22 cellular contexts compared by ENCODE assay signal in the genomic region with DNA sequence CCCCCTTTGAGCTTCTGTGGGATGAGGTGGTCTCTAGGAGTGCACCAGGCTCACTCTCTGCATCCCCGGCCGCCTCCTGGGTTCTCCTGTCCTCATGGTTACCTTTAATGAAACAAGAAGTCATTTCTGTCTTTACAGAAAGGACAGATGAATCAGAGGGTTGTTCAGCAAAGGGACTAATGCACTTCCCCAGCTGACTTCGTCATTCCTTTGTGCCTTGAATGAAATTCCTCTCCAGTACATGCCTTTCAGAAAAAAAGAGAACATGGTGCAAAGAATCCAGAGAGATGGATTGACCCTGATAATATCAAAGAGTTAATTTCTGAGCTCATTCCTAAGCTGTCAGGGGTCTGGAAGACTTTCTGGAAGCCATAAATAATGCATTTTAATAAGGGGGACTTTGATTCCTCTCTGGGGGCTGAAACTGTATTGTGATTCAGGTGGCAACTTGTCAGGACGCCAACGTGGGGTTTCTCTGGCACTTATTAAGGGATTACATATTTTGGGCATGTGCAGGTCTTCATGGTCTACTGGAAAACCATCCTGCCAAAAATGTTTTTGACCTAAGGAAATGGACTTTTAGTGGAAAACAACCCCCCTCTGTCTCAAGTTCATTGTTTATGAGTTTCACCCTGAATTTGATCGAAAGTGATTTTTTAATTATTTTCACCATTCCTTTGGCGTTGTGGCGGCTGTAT.
"Had no signal": no experiment of that assay in that cellular context is flagged by ENCODE, and none has a peak within 500 bp of the region (broad histone marks: within the 10 kb centered on the region; RNA-seq: fewer than 3 reads in every experiment).

No MANE protein-coding gene starts in this region.

- DNase-seq: cortex of kidney; dorsolateral prefrontal cortex; effector CD8-positive, alpha-beta T cell; glutamatergic neuron; kidney; left colon; occipital lobe; psoas muscle; spleen; stimulated activated CD4-positive, alpha-beta T cell treated with anti-CD3 and anti-CD28 coated beads, Interleukin-15, amount 100 ng/mL, for 24 hours; stimulated activated CD4-positive, alpha-beta T cell treated with anti-CD3 and anti-CD28 coated beads, Interleukin-1b, Interleukin-23, amount 100 ng/mL, for 48 hours; stimulated activated CD4-positive, alpha-beta T cell treated with anti-CD3 and anti-CD28 coated beads, Interleukin-4, amount 100 ng/mL, for 24 hours; tibial artery; upper lobe of left lung; uterus had no signal

- H3K36me3 Mint-ChIP-seq: natural killer cell treated with Interleukin-12 subunit alpha and Interleukin-12 subunit beta and Interleukin-15 and Interleukin-18, amount 100 ng/mL, for 72 hours; stimulated activated memory B cell treated with anti-CD40 and anti-IgM and Interleukin-4, amounts not matched to agents 10 μg/mL and 1 μg/mL and 100 μg/mL, for 72 hours had no signal

- H3K9me3 Mint-ChIP-seq: natural killer cell treated with Interleukin-12 subunit alpha and Interleukin-12 subunit beta and Interleukin-15 and Interleukin-18, amount 100 ng/mL, for 72 hours; stimulated activated memory B cell treated with anti-CD40 and anti-IgM and Interleukin-4, amounts not matched to agents 10 μg/mL and 1 μg/mL and 100 μg/mL, for 72 hours; stimulated activated naive CD8-positive, alpha-beta T cell treated with anti-CD3 and anti-CD28 coated beads, Interleukin-15, Interleukin-2, amounts not matched to agents 100 ng/mL and 50 ng/mL, for 24 hours had no signal

- H3K27ac Mint-ChIP-seq: natural killer cell treated with Interleukin-12 subunit alpha and Interleukin-12 subunit beta and Interleukin-15 and Interleukin-18, amount 100 ng/mL, for 72 hours; stimulated activated memory B cell treated with anti-CD40 and anti-IgM and Interleukin-4, amounts not matched to agents 10 μg/mL and 1 μg/mL and 100 μg/mL, for 72 hours; stimulated activated naive CD8-positive, alpha-beta T cell treated with anti-CD3 and anti-CD28 coated beads, Interleukin-15, Interleukin-2, amounts not matched to agents 100 ng/mL and 50 ng/mL, for 24 hours had no signal

- H3K4me3 ChIP-seq: dorsolateral prefrontal cortex, esophagus muscularis mucosa, gastroesophageal sphincter, hepatocyte, psoas muscle, spleen, tibial artery, upper lobe of left lung, uterus had no signal

- H3K4me3 Mint-ChIP-seq: natural killer cell treated with Interleukin-12 subunit alpha and Interleukin-12 subunit beta and Interleukin-15 and Interleukin-18, amount 100 ng/mL, for 72 hours; stimulated activated memory B cell treated with anti-CD40 and anti-IgM and Interleukin-4, amounts not matched to agents 10 μg/mL and 1 μg/mL and 100 μg/mL, for 72 hours; stimulated activated naive CD8-positive, alpha-beta T cell treated with anti-CD3 and anti-CD28 coated beads, Interleukin-15, Interleukin-2, amounts not matched to agents 100 ng/mL and 50 ng/mL, for 24 hours had no signal

- ATAC-seq: gastroesophageal sphincter; left colon; natural killer cell treated with Interleukin-12 subunit alpha and Interleukin-12 subunit beta and Interleukin-15 and Interleukin-18, amount 100 ng/mL, for 72 hours; psoas muscle; sciatic nerve; stimulated activated memory B cell treated with anti-CD40 and anti-IgM and Interleukin-4, amounts not matched to agents 10 μg/mL and 1 μg/mL and 100 μg/mL, for 72 hours had no signal

- H3K4me1 Mint-ChIP-seq: stimulated activated memory B cell treated with anti-CD40 and anti-IgM and Interleukin-4, amounts not matched to agents 10 μg/mL and 1 μg/mL and 100 μg/mL, for 72 hours had no signal
